In the genomic region with DNA sequence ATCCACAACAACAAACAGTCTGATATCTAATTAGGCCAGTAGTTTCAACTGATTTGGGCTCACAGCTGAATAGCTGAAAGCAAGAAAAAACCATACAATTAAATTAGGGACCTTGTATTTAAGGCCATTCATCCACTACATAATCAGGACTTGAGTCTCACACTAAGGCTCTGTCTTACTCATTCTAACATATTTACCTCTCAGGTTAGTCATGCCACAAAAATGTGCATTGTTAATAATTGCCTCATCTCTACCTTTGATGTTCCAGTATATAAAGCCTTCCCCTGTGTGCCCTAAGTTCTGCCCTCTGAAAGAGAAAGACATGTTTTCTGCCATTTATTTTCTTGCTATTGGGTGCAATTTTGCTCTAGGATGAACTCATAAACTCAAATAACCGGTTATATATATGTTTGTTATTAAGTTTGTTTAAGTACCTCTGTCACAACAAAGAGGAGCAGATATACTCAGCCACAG, we compare ENCODE assay signal across 8 cellular contexts. TPM values are rescaled to one million over a fixed set of nuclear protein-coding genes. Genes with fewer than 3 reads are reported as not detected.
A peak's percentile ranks its signal among the peaks of the same experiment; 100 is the strongest.
DNase-seq lines count a peak whose midpoint lies in the region; TF ChIP-seq lines count a peak whose summit lies in the region.

No MANE protein-coding gene starts in this region.

- TF ChIP-seq CTCF in Caco-2 (IDR thresholded peaks at IDR 0.05; ENCODE audit: insufficient read depth in 1 of 2, low read depth in 1 of 2, low read length in 1 of 2, severe bottlenecking in 1 of 2, unreplicated experiment in 1 of 2) (no peak), GM10266 (IDR thresholded peaks at IDR 0.05; ENCODE audit: control insufficient read depth, insufficient read depth, low read depth, missing control alignments) (no peak)

- H3K4me1 ChIP-seq in Caco-2 (peaks cover 31% of the 10 kb centered on the region), ectodermal cell (ENCODE audit: control insufficient read depth, insufficient read depth, low read length) (peaks cover 20% of the 10 kb centered on the region), neuron (ENCODE audit: insufficient read depth, low read length) (peaks cover 15% of the 10 kb centered on the region)

- peak overlapping the region; percentile 14 for H3K4me3 Mint-ChIP-seq in Caco-2 (ENCODE audit: unreplicated experiment)
- no peak overlapping the region for H3K4me3 Mint-ChIP-seq in activated CD4-positive, alpha-beta T cell treated with anti-CD3 and anti-CD28 coated beads, Interleukin-2, amount 10 ng/mL, durations not matched to agents 24 days and 14 days

- peaks cover 43% of the 10 kb centered on the region for H3K9me3 Mint-ChIP-seq in Caco-2 (ENCODE audit: unreplicated experiment)
- H3K9me3 Mint-ChIP-seq in activated CD4-positive, alpha-beta T cell treated with anti-CD3 and anti-CD28 coated beads, Interleukin-2, amount 10 ng/mL, durations not matched to agents 24 days and 14 days, result peaks cover 9% of the 10 kb centered on the region

- no peaks in the 10 kb centered on the region for H3K27me3 ChIP-seq in Caco-2 (replicated peaks; ENCODE audit: control insufficient read depth, insufficient read depth, low read length)
- no peaks in the 10 kb centered on the region for H3K27me3 ChIP-seq in ectodermal cell (ENCODE audit: control insufficient read depth, insufficient read depth, low read length, poor library complexity, severe bottlenecking)
- H3K27me3 ChIP-seq in neuron (ENCODE audit: insufficient read depth, low read length), result no peaks in the 10 kb centered on the region

- peak overlapping the region; percentile 53 for H3K27ac ChIP-seq in ectodermal cell (ENCODE audit: insufficient read depth, low read depth, low read length, poor library complexity, severe bottlenecking)

- POLR2A ChIA-PET in Caco-2 (lab: Charles Lee), result interaction anchor here (0.6 kb wide), 1 partner anchor 10 kb away, joined by 4 read pairs; no protein-coding TSS in a partner anchor

- peaks cover 20% of the 10 kb centered on the region for H3K4me1 Mint-ChIP-seq in Caco-2 (ENCODE audit: low read depth, unreplicated experiment)
- H3K4me1 Mint-ChIP-seq in activated CD4-positive, alpha-beta T cell treated with anti-CD3 and anti-CD28 coated beads, Interleukin-2, amount 10 ng/mL, durations not matched to agents 24 days and 14 days, result peaks cover 17% of the 10 kb centered on the region

- peaks cover 31% of the 10 kb centered on the region for H3K9me3 ChIP-seq in Caco-2
- H3K9me3 ChIP-seq in ectodermal cell (ENCODE audit: control insufficient read depth, low read length), result no peaks in the 10 kb centered on the region
- H3K9me3 ChIP-seq in neuron (ENCODE audit: low read length), result peaks cover 2% of the 10 kb centered on the region

- BruUV-seq in Caco-2 (replicated peaks; lab: Mats Ljungman, UMichigan), result no TSS peak

- H3K4me3 ChIP-seq in Caco-2 (ENCODE audit: low read depth, low read length) (no peak overlapping the region), ectodermal cell (ENCODE audit: insufficient read depth, low read depth, low read length) (no peak overlapping the region), neuron (ENCODE audit: low read length) (no peak overlapping the region)

- WGBS in ectodermal cell, 2 experiments, result no CpG with 5 or more reads among the region's 1 CpG

- DNase-seq in Caco-2 (peak in 1 of 2 experiments; percentile 70), NCI-H460 (ENCODE audit: extremely low read depth, low read depth) (peak; percentile 66), GM10266 (ENCODE audit: extremely low spot score) (no peak), KBM-7 (no peak)
- DNase-seq in activated CD4-positive, CD25-positive, alpha-beta regulatory T cell treated with anti-CD3 and anti-CD28 coated beads, Interleukin-2, amount 50 U/mL, for 72 hours, result no peak
- no peak for DNase-seq in activated CD4-positive, alpha-beta T cell treated with anti-CD3 and anti-CD28 coated beads, Interleukin-2, amount 10 ng/mL, durations not matched to agents 24 days and 14 days

- in situ Hi-C loops in KBM-7 (cut with MboI; ENCODE audit: low pct_unique_long_range_greater_than_20kb, low sequenced_read_pairs), result no loop called here

- CTCF ChIA-PET in Caco-2 (lab: Charles Lee), result no interaction called here

- no peaks in the 10 kb centered on the region for H3K27me3 Mint-ChIP-seq in Caco-2 (ENCODE audit: insufficient read depth, unreplicated experiment)
- no peaks in the 10 kb centered on the region for H3K27me3 Mint-ChIP-seq in activated CD4-positive, alpha-beta T cell treated with anti-CD3 and anti-CD28 coated beads, Interleukin-2, amount 10 ng/mL, durations not matched to agents 24 days and 14 days

- peaks cover 9% of the 10 kb centered on the region for H3K36me3 Mint-ChIP-seq in Caco-2 (ENCODE audit: insufficient read depth, unreplicated experiment)
- peaks cover 11% of the 10 kb centered on the region for H3K36me3 Mint-ChIP-seq in activated CD4-positive, alpha-beta T cell treated with anti-CD3 and anti-CD28 coated beads, Interleukin-2, amount 10 ng/mL, durations not matched to agents 24 days and 14 days (ENCODE audit: low read depth)

- peak overlapping the region; percentile 86 for H3K27ac Mint-ChIP-seq in Caco-2 (ENCODE audit: unreplicated experiment)
- no peak overlapping the region for H3K27ac Mint-ChIP-seq in activated CD4-positive, alpha-beta T cell treated with anti-CD3 and anti-CD28 coated beads, Interleukin-2, amount 10 ng/mL, durations not matched to agents 24 days and 14 days

- H2AFZ ChIP-seq in neuron (ENCODE audit: low read depth, low read length), result peak overlapping the region; percentile 64

- intact Hi-C loops in Caco-2 (cut with micrococcal nuclease; ENCODE audit: unreplicated experiment), result no loop called here
- intact Hi-C loops in activated CD4-positive, alpha-beta T cell treated with anti-CD3 and anti-CD28 coated beads, Interleukin-2, amount 10 ng/mL, durations not matched to agents 24 days and 14 days (cut with micrococcal nuclease), result no loop called here

- H3K36me3 ChIP-seq in Caco-2 (ENCODE audit: control insufficient read depth, insufficient read depth, low read length) (no peaks in the 10 kb centered on the region; the same call in 1 of the 2 replicates), ectodermal cell (ENCODE audit: control insufficient read depth, insufficient read depth, low read length) (no peaks in the 10 kb centered on the region), neuron (ENCODE audit: insufficient read depth, low read length) (no peaks in the 10 kb centered on the region)

RNA-seq across cellular contexts. Expression of gene C1GALT1, which starts 5.3 kb away (rescaled TPM):
- total RNA-seq in Caco-2 (2022), result 49.8 and 52.2 TPM in 2 replicates
- 29.1 and 32.2 TPM in 2 replicates for total RNA-seq in NCI-H460 (2014; rRNA removed; shearing (Covaris generic))
- 46.2 and 67.9 TPM in 2 replicates for polyA plus RNA-seq in NCI-H460 (2014; cell fraction: nucleus; rRNA removed)
- 20.0 TPM for polyA plus RNA-seq in ectodermal cell (2013, experiment 1 of 4)
- polyA plus RNA-seq in ectodermal cell (2013, experiment 2 of 4), result 16.3 TPM
- 16.8 TPM for polyA plus RNA-seq in ectodermal cell (2013, experiment 3 of 4)
- 16.3 TPM for polyA plus RNA-seq in ectodermal cell (2013, experiment 4 of 4)
- total RNA-seq in activated CD4-positive, alpha-beta T cell treated with anti-CD3 and anti-CD28 coated beads, Interleukin-2, amount 10 ng/mL, durations not matched to agents 24 days and 14 days, result 37.2 and 39.3 TPM in 2 replicates
